ENCODE assay signal across 1 cellular context in genomic region chr5:154038604-154039457, GRCh38.
TF ChIP-seq lines count a peak whose summit lies in the region.

FAM114A2 (minus strand) TSS chr5:154038910; CDS start chr5:154034953, 3,957 bp downstream.
MFAP3 (plus strand) TSS chr5:154038967; CDS start chr5:154049723, 10,756 bp downstream.

TF ChIP-seq in WTC11, 78 proteins besides CTCF, POLR2A, EP300 and RAD21 (continued from another document):
- TF ChIP-seq AR (CRISPR knock-in tag; IDR thresholded peaks at IDR 0.05) = no peak
- TF ChIP-seq ELF4 (CRISPR knock-in tag; IDR thresholded peaks at IDR 0.05; ENCODE audit: low read depth) = no peak
- TF ChIP-seq FOXP1 (CRISPR knock-in tag; IDR thresholded peaks at IDR 0.05; ENCODE audit: borderline replicate concordance) = peak; percentile 97
- no peak for TF ChIP-seq PRRX2 (CRISPR knock-in tag; IDR thresholded peaks at IDR 0.05)
- no peak for TF ChIP-seq CREB1 (CRISPR knock-in tag; IDR thresholded peaks at IDR 0.05)
- TF ChIP-seq FOXJ3 (CRISPR knock-in tag; IDR thresholded peaks at IDR 0.05; ENCODE audit: borderline replicate concordance) = no peak
- TF ChIP-seq ZBTB43 (CRISPR knock-in tag; IDR thresholded peaks at IDR 0.05) = 0 out of 2 replicates have a peak, but pooled peaks have one; percentile 59
- peak; percentile 81; the same call in 1 of the 2 replicates for TF ChIP-seq ZBTB21 (CRISPR knock-in tag; IDR thresholded peaks at IDR 0.05; ENCODE audit: borderline replicate concordance)
- no peak for TF ChIP-seq IRF1 (CRISPR knock-in tag; IDR thresholded peaks at IDR 0.05)
- 0 out of 2 replicates have a peak, but pooled peaks have one; percentile 48 for TF ChIP-seq ZNF317 (CRISPR knock-in tag; IDR thresholded peaks at IDR 0.05; ENCODE audit: borderline replicate concordance, low read depth)
- TF ChIP-seq NFE2L1 (CRISPR knock-in tag; IDR thresholded peaks at IDR 0.05) = peak; percentile 79
- no peak for TF ChIP-seq ESRRA (CRISPR knock-in tag; IDR thresholded peaks at IDR 0.05; ENCODE audit: borderline replicate concordance)
